10 cellular contexts compared by ENCODE assay signal in genomic region chr1:234863596-234863995, GRCh38.
DNase-seq lines count a peak whose midpoint lies in the region; ATAC-seq and TF ChIP-seq lines count a peak whose summit lies in the region.
"Had no signal": no experiment of that assay in that cellular context is flagged by ENCODE, and none has a peak within 500 bp of the region (broad histone marks: within the 10 kb centered on the region; RNA-seq: fewer than 3 reads in every experiment).

No MANE protein-coding gene starts in this region.

- H3K36me3 Mint-ChIP-seq in brain: no peaks in the 10 kb centered on the region
- no peaks in the 10 kb centered on the region for H3K36me3 Mint-ChIP-seq in stimulated activated memory B cell treated with anti-CD40 and anti-IgM and Interleukin-4, amounts not matched to agents 10 μg/mL and 1 μg/mL and 100 μg/mL, for 72 hours

- no peaks in the 10 kb centered on the region for H3K36me3 ChIP-seq in right atrium auricular region

- H3K27me3 Mint-ChIP-seq in brain: peaks cover 3% of the 10 kb centered on the region
- H3K27me3 Mint-ChIP-seq in stimulated activated memory B cell treated with anti-CD40 and anti-IgM and Interleukin-4, amounts not matched to agents 10 μg/mL and 1 μg/mL and 100 μg/mL, for 72 hours: no peaks in the 10 kb centered on the region

- H3K4me1 Mint-ChIP-seq in brain: peaks cover 25% of the 10 kb centered on the region
- H3K4me1 Mint-ChIP-seq in stimulated activated memory B cell treated with anti-CD40 and anti-IgM and Interleukin-4, amounts not matched to agents 10 μg/mL and 1 μg/mL and 100 μg/mL, for 72 hours: peaks cover 22% of the 10 kb centered on the region

- H3K27me3 ChIP-seq in right atrium auricular region: no peaks in the 10 kb centered on the region

- H3K9me3 Mint-ChIP-seq in brain: peaks cover 0 to 19% (median 15%) of the 10 kb centered on the region in 5 experiments
- H3K9me3 Mint-ChIP-seq in stimulated activated memory B cell treated with anti-CD40 and anti-IgM and Interleukin-4, amounts not matched to agents 10 μg/mL and 1 μg/mL and 100 μg/mL, for 72 hours: peaks cover 4% of the 10 kb centered on the region

- H3K9me3 ChIP-seq in right atrium auricular region: peaks cover 0 to 6% of the 10 kb centered on the region in 2 donors

- no peak for ATAC-seq in stimulated activated memory B cell treated with anti-CD40 and anti-IgM and Interleukin-4, amounts not matched to agents 10 μg/mL and 1 μg/mL and 100 μg/mL, for 72 hours

- DNase-seq in GM03348 (ENCODE audit: low spot score) (peak; percentile 58), right atrium auricular region (ENCODE audit: low spot score) (peak; percentile 77), Ammon's horn (ENCODE audit: low spot score) (no peak), NK-92 (lab: John Stamatoyannopoulos, UW; ENCODE audit: unreplicated experiment) (no peak), T-helper 1 cell (no peak)
- no peak for DNase-seq in activated CD4-positive, alpha-beta T cell treated with anti-CD3 and anti-CD28 coated beads for 4 hours
- DNase-seq: NCI-H2107, T-helper 2 cell had no signal

- H3K4me3 ChIP-seq in right atrium auricular region: no peak overlapping the region

- TF ChIP-seq CTCF in brain (conservative IDR thresholded peaks at IDR 0.05) (no peak), right atrium auricular region (IDR thresholded peaks at IDR 0.05) (no peak)

- H3K4me3 Mint-ChIP-seq in brain: no peak overlapping the region
- no peak overlapping the region for H3K4me3 Mint-ChIP-seq in stimulated activated memory B cell treated with anti-CD40 and anti-IgM and Interleukin-4, amounts not matched to agents 10 μg/mL and 1 μg/mL and 100 μg/mL, for 72 hours

- peak overlapping the region; percentile 69 to 85 for H3K27ac ChIP-seq in right atrium auricular region

- H3K4me1 ChIP-seq in right atrium auricular region: peaks cover 0 to 38% of the 10 kb centered on the region in 2 donors

- peak overlapping the region in 4 of 5 experiments; percentile 60 to 91 (median 86) for H3K27ac Mint-ChIP-seq in brain
- peak overlapping the region; percentile 51 for H3K27ac Mint-ChIP-seq in stimulated activated memory B cell treated with anti-CD40 and anti-IgM and Interleukin-4, amounts not matched to agents 10 μg/mL and 1 μg/mL and 100 μg/mL, for 72 hours

Comparison
In these comparisons a context has a peak if more than half of its experiments do, and no peak if none do; other contexts are left out.
1. DNase-seq: peak in GM03348 (single experiment) and right atrium auricular region (single experiment); none in Ammon's horn (single experiment), NK-92 (single experiment), T-helper 1 cell (0 of 5) and activated CD4-positive, alpha-beta T cell treated with anti-CD3 and anti-CD28 coated beads for 4 hours (0 of 2).